24 cellular contexts compared by ENCODE assay signal in genomic region chr2:236811062-236811656, GRCh38.
DNase-seq lines count a peak whose midpoint lies in the region; ATAC-seq, FAIRE-seq and TF ChIP-seq lines count a peak whose summit lies in the region.
"Had no signal": no experiment of that assay in that cellular context is flagged by ENCODE, and none has a peak within 500 bp of the region (broad histone marks: within the 10 kb centered on the region; RNA-seq: fewer than 3 reads in every experiment).

No MANE protein-coding gene starts in this region.

- intact Hi-C loops in HepG2 (cut with micrococcal nuclease; ENCODE audit: unreplicated experiment) (loop anchor here (10.0 kb wide), 1 partner anchor 214 kb away; no protein-coding TSS in a partner anchor), right lobe of liver (cut with DNase I) (no loop called here), tibial artery (cut with DNase I; ENCODE audit: low total_unique reads) (no loop called here)

- POLR2A ChIA-PET in HepG2 (lab: Yijun Ruan, JAX), result no interaction called here

- no peaks in the 10 kb centered on the region for H3K27me3 ChIP-seq in liver (ENCODE audit: control insufficient read depth in 4 of 4, insufficient read depth in 4 of 4, low read length in 3 of 4)
- H3K27me3 ChIP-seq in HepG2 (ENCODE audit: control insufficient read depth in 1 of 2, insufficient read depth in 2 of 2, low read length in 2 of 2), result no peaks in the 10 kb centered on the region; a peak in 1 of 5 replicates
- no peaks in the 10 kb centered on the region for H3K27me3 ChIP-seq in right lobe of liver
- H3K27me3 ChIP-seq in tibial artery, result no peaks in the 10 kb centered on the region
- H3K27me3 ChIP-seq: BLaER1 had no signal

- H3K79me2 ChIP-seq in HepG2 (ENCODE audit: insufficient read depth, low read length), result no peaks in the 10 kb centered on the region

- H3K9me3 ChIP-seq in liver (ENCODE audit: control insufficient read depth in 4 of 4, low read length in 3 of 4) (peaks cover 0 to 15% (median 4%) of the 10 kb centered on the region in 4 donors), HepG2 (ENCODE audit: low read length) (peaks cover 35% of the 10 kb centered on the region), right lobe of liver (no peaks in the 10 kb centered on the region), tibial artery (peaks cover 0 to 19% (median 3%) of the 10 kb centered on the region in 3 donors)
- H3K9me3 ChIP-seq: Caco-2 had no signal

- no peak for TF ChIP-seq EP300 in HepG2 (IDR thresholded peaks at IDR 0.05; ENCODE audit: low read depth in 2 of 2, low read length in 2 of 2)
- no peak for TF ChIP-seq EP300 in HepG2 (CRISPR knock-in tag; IDR thresholded peaks at IDR 0.05; ENCODE audit: borderline replicate concordance)

- H3K27ac ChIP-seq in liver (ENCODE audit: low read depth in 1 of 2, low read length in 2 of 2) (peak overlapping the region; percentile 48 to 50), HepG2 (ENCODE audit: extremely low read length, insufficient read depth, low read length) (no peak overlapping the region), coronary artery (no peak overlapping the region), right lobe of liver (peak overlapping the region in 1 of 3 donors; percentile 24), tibial artery (no peak overlapping the region)
- H3K27ac ChIP-seq: 22Rv1, BLaER1, C4-2B had no signal

- H3K4me1 ChIP-seq in liver (ENCODE audit: control insufficient read depth in 4 of 4, insufficient read depth in 4 of 4, low read length in 3 of 4) (peaks cover 0 to 10% (median 2%) of the 10 kb centered on the region in 4 donors), HepG2 (ENCODE audit: insufficient read depth, low read length) (no peaks in the 10 kb centered on the region), right lobe of liver (peaks cover 0 to 9% (median 4%) of the 10 kb centered on the region in 4 donors), tibial artery (no peaks in the 10 kb centered on the region)
- H3K4me1 ChIP-seq: BLaER1, Caco-2 had no signal

- H3K36me3 ChIP-seq in liver (ENCODE audit: control insufficient read depth in 4 of 4, insufficient read depth in 3 of 4, low read depth in 1 of 4, low read length in 3 of 4), result no peaks in the 10 kb centered on the region
- no peaks in the 10 kb centered on the region for H3K36me3 ChIP-seq in HepG2 (replicated peaks in 1 of 2; ENCODE audit: control insufficient read depth in 1 of 2, insufficient read depth in 2 of 2, low read length in 2 of 2)
- no peaks in the 10 kb centered on the region for H3K36me3 ChIP-seq in right lobe of liver
- no peaks in the 10 kb centered on the region for H3K36me3 ChIP-seq in tibial artery

- CTCF ChIA-PET in HepG2 (lab: Yijun Ruan, JAX; ENCODE audit: low intra/inter-chr PET ratio, low total read pairs), result no interaction called here

- H3K4me3 ChIP-seq in liver (ENCODE audit: low read depth in 1 of 3, low read length in 3 of 3) (peak overlapping the region in 1 of 3 donors; percentile 41), HepG2 (replicated peaks in 1 of 3; ENCODE audit: insufficient read depth in 1 of 3, low read depth in 2 of 3, low read length in 3 of 3) (no peak overlapping the region), coronary artery (no peak overlapping the region), right lobe of liver (no peak overlapping the region), tibial artery (no peak overlapping the region)
- H3K4me3 ChIP-seq: BLaER1, GM12878 had no signal

- WGBS in liver, result 62% methylated on average over 4 of the region's 4 CpGs
- 27% methylated on average over 4 of the region's 4 CpGs for WGBS in HepG2 (ENCODE audit: low lambda C conversion rate)
- WGBS in right lobe of liver (ENCODE audit: insufficient coverage, low coverage, low lambda C conversion rate, missing lambda C conversion rate), result 19% methylated on average over 4 of the region's 4 CpGs

- BruUV-seq in HepG2 (replicated peaks; lab: Mats Ljungman, UMichigan), result no TSS peak

- DNase-seq in HepG2 (ENCODE audit: low spot score), result no peak
- DNase-seq in coronary artery (ENCODE audit: low spot score), result peak; percentile 11
- no peak for DNase-seq in right lobe of liver
- no peak for DNase-seq in superior temporal gyrus (ENCODE audit: extremely low spot score)
- DNase-seq in activated CD4-positive, CD25-positive, alpha-beta regulatory T cell (lab: John Stamatoyannopoulos, UW), result no peak
- no peak for DNase-seq in tibial artery
- DNase-seq: Caco-2; CD4-positive, CD25-positive, alpha-beta regulatory T cell; CD8-positive, alpha-beta T cell; DMS153; DMS79; EL; GDM1; GOT3; H7; HCEC 1CT had no signal

- no peak for FAIRE-seq in HepG2 (lab: Jason Lieb, UNC)
- FAIRE-seq: A204.1, GM12878, GM19239 had no signal

- no peak for TF ChIP-seq CTCF in liver (IDR thresholded peaks at IDR 0.05; ENCODE audit: low read depth, low read length, missing input control)
- no peak for TF ChIP-seq CTCF in HepG2 (CRISPR knock-in tag; IDR thresholded peaks at IDR 0.05)
- TF ChIP-seq CTCF in coronary artery (IDR thresholded peaks at IDR 0.05), result no peak
- no peak for TF ChIP-seq CTCF in right lobe of liver (IDR thresholded peaks at IDR 0.05)
- no peak for TF ChIP-seq CTCF in tibial artery (IDR thresholded peaks at IDR 0.05)

- ATAC-seq in HepG2 (no peak; the same call in 2 of the 3 replicates), right lobe of liver (peak; percentile 50 to 77 (median 66)), GM19467 (IDR thresholded peaks at IDR 0.05; ENCODE audit: unreplicated experiment) (no peak)
- ATAC-seq: CD8-positive, alpha-beta T cell; GM12878 had no signal

- H4K20me1 ChIP-seq in HepG2 (ENCODE audit: insufficient read depth, low read length), result no peaks in the 10 kb centered on the region
- H4K20me1 ChIP-seq: BLaER1 had no signal

- in situ Hi-C loops in HepG2 (cut with HindIII; ENCODE audit: extremely low pct_ligation_motif_present, low pct_unique_long_range_greater_than_20kb), result no loop called here

- H3K9ac ChIP-seq in liver (ENCODE audit: low read depth in 1 of 2, low read length in 2 of 2) (no peak overlapping the region), HepG2 (ENCODE audit: insufficient read depth, low read depth, low read length) (no peak overlapping the region)
- H3K9ac ChIP-seq: BLaER1 had no signal

- no peak overlapping the region; the same call in 1 of the 2 replicates for H3K4me2 ChIP-seq in HepG2 (ENCODE audit: low read depth, low read length)
- H3K4me2 ChIP-seq: BLaER1 had no signal

- H2AFZ ChIP-seq in HepG2 (ENCODE audit: low read length), result no peak overlapping the region

- no peak for TF ChIP-seq POLR2A in HepG2 (IDR thresholded peaks at IDR 0.05; ENCODE audit: insufficient read depth in 1 of 2, low read depth in 2 of 2, low read length in 2 of 2)
- TF ChIP-seq POLR2A in right lobe of liver (IDR thresholded peaks at IDR 0.05), result peak; percentile 6

- TF ChIP-seq RAD21 in liver (IDR thresholded peaks at IDR 0.05) (peak in 1 of 2 donors; percentile 8), HepG2 (CRISPR knock-in tag; IDR thresholded peaks at IDR 0.05) (no peak)

TF ChIP-seq in liver, 16 proteins besides CTCF, POLR2A, EP300 and RAD21 (continues in another document):
- TF ChIP-seq HNF4A (conservative IDR thresholded peaks at IDR 0.05) (peak; percentile 31 to 39), SP1 (IDR thresholded peaks at IDR 0.05) (peak; percentile 50), ZBTB33 (IDR thresholded peaks at IDR 0.05) (no peak)

TF ChIP-seq in HepG2, 621 proteins besides CTCF, POLR2A, EP300 and RAD21:
- TF ChIP-seq FOXA3 (CRISPR knock-in tag; IDR thresholded peaks at IDR 0.05) (no peak), DBP (CRISPR knock-in tag; IDR thresholded peaks at IDR 0.05; ENCODE audit: not compliant biosample characterization) (no peak), PHF21A (CRISPR knock-in tag; IDR thresholded peaks at IDR 0.05) (no peak), ZNF576 (CRISPR knock-in tag; IDR thresholded peaks at IDR 0.05) (no peak), RORA (CRISPR knock-in tag; IDR thresholded peaks at IDR 0.05) (no peak), ZNF589 (CRISPR knock-in tag; conservative IDR thresholded peaks at IDR 0.05) (no peak), SALL2 (CRISPR knock-in tag; IDR thresholded peaks at IDR 0.05) (no peak), GPN1 (CRISPR knock-in tag; IDR thresholded peaks at IDR 0.05; ENCODE audit: borderline replicate concordance) (no peak), REPIN1 (CRISPR knock-in tag; IDR thresholded peaks at IDR 0.05; ENCODE audit: borderline replicate concordance, low read depth) (no peak), HDAC6 (IDR thresholded peaks at IDR 0.05; ENCODE audit: low read depth, low read length) (no peak), PCBP2 (optimal IDR thresholded peaks at IDR 0.05; ENCODE audit: low read depth, low read length, poor library complexity, severe bottlenecking) (no peak), UBTF (CRISPR knock-in tag; IDR thresholded peaks at IDR 0.05) (no peak)

Comparison
In these comparisons a context has a peak if more than half of its experiments do, and no peak if none do; other contexts are left out.
1. H3K27ac ChIP-seq: peak in liver (2 of 2); none in HepG2 (single experiment), coronary artery (0 of 2) and tibial artery (0 of 2).
2. ATAC-seq: peak in right lobe of liver (4 of 4); none in HepG2 (single experiment) and GM19467 (single experiment).